Comparison of ENCODE assay signal across 10 cellular contexts in the genomic region with DNA sequence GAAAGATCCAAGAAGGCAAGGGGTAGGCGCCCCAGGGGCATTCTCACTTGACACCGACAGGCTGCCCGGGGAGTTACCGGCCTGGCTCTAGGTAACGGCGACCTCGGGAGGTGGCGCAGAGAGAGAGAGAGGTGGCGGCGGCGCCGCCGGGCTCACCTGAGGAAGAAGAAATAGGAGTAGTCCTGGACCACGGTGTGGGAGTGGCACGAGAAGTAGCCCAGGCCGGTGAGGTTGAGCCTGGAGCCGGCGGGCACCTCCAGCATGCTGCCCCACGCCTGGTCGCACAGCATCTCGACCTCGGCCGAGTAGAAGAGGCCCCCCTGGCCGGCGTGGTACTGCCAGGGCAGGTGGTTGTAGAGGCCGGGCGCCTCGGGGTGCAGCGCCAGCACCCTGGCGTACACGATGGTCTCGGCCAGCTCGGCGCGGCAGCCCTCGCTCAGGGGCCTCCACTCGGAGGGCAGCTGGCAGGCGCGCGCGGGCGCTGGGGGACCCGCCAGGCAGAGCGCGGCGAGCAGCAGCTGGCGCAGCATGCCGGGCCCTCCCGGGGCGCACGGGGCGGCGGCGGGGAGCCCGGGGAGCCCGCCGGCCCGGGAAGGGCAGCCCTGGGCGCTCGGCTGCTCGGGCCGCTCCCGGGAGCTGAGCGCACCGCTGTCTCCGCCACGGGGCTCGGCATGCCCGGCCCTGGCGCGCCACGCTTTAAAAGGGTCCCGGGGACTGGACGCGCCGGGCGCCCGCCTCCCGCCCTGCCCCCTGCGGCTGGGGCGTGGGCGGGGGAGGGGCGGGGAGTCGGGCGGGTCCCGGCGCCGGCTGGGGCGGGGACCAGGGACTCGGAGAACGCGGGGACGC. TPM values are rescaled to one million over a fixed set of nuclear protein-coding genes. Genes with fewer than 3 reads are reported as not detected.
DNase-seq lines count a peak whose midpoint lies in the region; ATAC-seq and TF ChIP-seq lines count a peak whose summit lies in the region.
"Had no signal": no experiment of that assay in that cellular context is flagged by ENCODE, and none has a peak within 500 bp of the region (broad histone marks: within the 10 kb centered on the region; RNA-seq: fewer than 3 reads in every experiment).

A gene (minus strand): TSS at position 673 of the 846 bp plus-strand sequence. CDS start 143 bp downstream, at position 530.

- H3K27ac ChIP-seq in heart right ventricle: peak within 1 kb of the TSS in 2 of 10 donors; percentile 40 to 49
- H3K27ac ChIP-seq in psoas muscle: no peak within 1 kb of the TSS
- H3K27ac ChIP-seq: neutrophil had no signal

- H3K9me3 Mint-ChIP-seq in WTC11: peaks cover 11% of the 10 kb centered on the region

- CTCF ChIA-PET in WTC11 (lab: Charles Lee): interaction anchor here (0.9 to 2.4 kb wide), 3 partner anchors 81 to 653 kb away, joined by 3 to 6 read pairs (median 3); no protein-coding TSS in a partner anchor

- ATAC-seq in WTC11 (peak; percentile 91), heart right ventricle (peak; percentile 60 to 87 (median 72)), psoas muscle (peak in 2 of 4 donors; percentile 50 to 59)

- H3K27me3 ChIP-seq in heart right ventricle: peaks cover 6 to 56% (median 36%) of the 10 kb centered on the region in 7 donors
- peaks cover 0 to 32% (median 7%) of the 10 kb centered on the region in 3 donors for H3K27me3 ChIP-seq in psoas muscle (ENCODE audit: insufficient read depth in 3 of 3, low read length in 2 of 3)

- H3K36me3 ChIP-seq in heart right ventricle (no peaks in the 10 kb centered on the region), psoas muscle (ENCODE audit: insufficient read depth in 1 of 2, low read depth in 1 of 2) (no peaks in the 10 kb centered on the region)
- H3K36me3 ChIP-seq: neutrophil had no signal

- TF ChIP-seq CTCF in WTC11 (IDR thresholded peaks at IDR 0.05) (no peak), heart right ventricle (IDR thresholded peaks at IDR 0.05) (no peak), psoas muscle (IDR thresholded peaks at IDR 0.05) (no peak)

- peak within 1 kb of the TSS; percentile 78 for H3K4me3 Mint-ChIP-seq in WTC11

- peak; percentile 2 for DNase-seq in NCI-H82 (lab: John Stamatoyannopoulos, UW)
- no peak for DNase-seq in NCI-H82 treated with DMSO at 0.1 percent for 48 hours (lab: John Stamatoyannopoulos, UW; ENCODE audit: unreplicated experiment)
- peak; percentile 61 for DNase-seq in WTC11 (ENCODE audit: low spot score)
- peak; percentile 19 to 31 for DNase-seq in heart right ventricle
- DNase-seq in psoas muscle: peak in 1 of 2 donors; percentile 51
- no peak for DNase-seq in medulla oblongata (ENCODE audit: extremely low spot score)
- no peak for DNase-seq in amniotic stem cell (lab: John Stamatoyannopoulos, UW)
- no peak for DNase-seq in GOT3 (lab: John Stamatoyannopoulos, UW)

- H3K4me3 ChIP-seq in heart right ventricle: peak within 1 kb of the TSS in 9 of 10 donors; percentile 25 to 60 (median 51)
- H3K4me3 ChIP-seq in psoas muscle: peak within 1 kb of the TSS; percentile 52

- no peaks in the 10 kb centered on the region for H3K36me3 Mint-ChIP-seq in WTC11

- 2 to 4% methylated on average over 76 to 92 of the region's 93 CpGs for WGBS in heart right ventricle, 2 donors
- 3 to 9% (median 5%) methylated on average over 35 to 93 of the region's 93 CpGs for WGBS in psoas muscle, 3 donors

- peaks cover 9% of the 10 kb centered on the region for H3K4me1 Mint-ChIP-seq in WTC11

- H3K9me3 ChIP-seq in heart right ventricle: no peaks in the 10 kb centered on the region
- no peaks in the 10 kb centered on the region for H3K9me3 ChIP-seq in psoas muscle
- H3K9me3 ChIP-seq: neutrophil had no signal

- H3K27ac Mint-ChIP-seq in WTC11: no peak within 1 kb of the TSS

- peaks cover 0 to 17% (median 5%) of the 10 kb centered on the region in 9 donors for H3K4me1 ChIP-seq in heart right ventricle
- no peaks in the 10 kb centered on the region for H3K4me1 ChIP-seq in psoas muscle

- POLR2A ChIA-PET in WTC11 (lab: Charles Lee): no interaction called here

- intact Hi-C loops in heart right ventricle (cut with DNase I): no loop called here
- intact Hi-C loops in psoas muscle (cut with DNase I): no loop called here

- peaks cover 54% of the 10 kb centered on the region for H3K27me3 Mint-ChIP-seq in WTC11 (ENCODE audit: low read depth)

TF ChIP-seq in WTC11, 78 proteins besides CTCF, POLR2A, EP300 and RAD21:
- TF ChIP-seq ZNF423 (CRISPR knock-in tag; IDR thresholded peaks at IDR 0.05) (peak; percentile 93), FOXJ3 (CRISPR knock-in tag; IDR thresholded peaks at IDR 0.05; ENCODE audit: borderline replicate concordance) (no peak)
- TF ChIP-seq, protein P1, sequence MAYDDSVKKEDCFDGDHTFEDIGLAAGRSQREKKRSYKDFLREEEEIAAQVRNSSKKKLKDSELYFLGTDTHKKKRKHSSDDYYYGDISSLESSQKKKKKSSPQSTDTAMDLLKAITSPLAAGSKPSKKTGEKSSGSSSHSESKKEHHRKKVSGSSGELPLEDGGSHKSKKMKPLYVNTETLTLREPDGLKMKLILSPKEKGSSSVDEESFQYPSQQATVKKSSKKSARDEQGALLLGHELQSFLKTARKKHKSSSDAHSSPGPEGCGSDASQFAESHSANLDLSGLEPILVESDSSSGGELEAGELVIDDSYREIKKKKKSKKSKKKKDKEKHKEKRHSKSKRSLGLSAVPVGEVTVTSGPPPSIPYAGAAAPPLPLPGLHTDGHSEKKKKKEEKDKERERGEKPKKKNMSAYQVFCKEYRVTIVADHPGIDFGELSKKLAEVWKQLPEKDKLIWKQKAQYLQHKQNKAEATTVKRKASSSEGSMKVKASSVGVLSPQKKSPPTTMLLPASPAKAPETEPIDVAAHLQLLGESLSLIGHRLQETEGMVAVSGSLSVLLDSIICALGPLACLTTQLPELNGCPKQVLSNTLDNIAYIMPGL (CRISPR knock-in tag; IDR thresholded peaks at IDR 0.05): peak; percentile 51; the same call in 1 of the 2 replicates
TF ChIP-seq in WTC11: peak in this region for 2.

RNA-seq across cellular contexts. Expression of the gene that starts here (rescaled TPM):
- total RNA-seq in WTC11 (2021): 2.1 to 3.5 TPM (median 2.7 TPM) in 3 replicates
- total RNA-seq in heart right ventricle: 10 to 100 TPM in 1 of 10 donors, 1 to 10 TPM in 9; 2.6 to 14.3 (median 7.2) TPM
- 1 to 10 TPM; 5.2 to 5.5 TPM for polyA plus RNA-seq in heart right ventricle
- total RNA-seq in psoas muscle: 10 to 100 TPM in 1 of 4 donors, 1 to 10 TPM in 3; 3.1 to 10.1 (median 5.5) TPM
- 10 to 100 TPM in 2 of 3 donors, 1 to 10 TPM in 1; 1.7 to 54.2 (median 13.6) TPM for polyA plus RNA-seq in psoas muscle
- total RNA-seq: RPMI7951 had no signal

Comparison
In these comparisons a context has a peak if more than half of its experiments do, and no peak if none do; other contexts are left out.
1. DNase-seq: peak in NCI-H82 (single experiment), WTC11 (single experiment) and heart right ventricle (2 of 2); none in NCI-H82 treated with DMSO at 0.1 percent for 48 hours (single experiment), medulla oblongata (single experiment), amniotic stem cell (single experiment) and GOT3 (single experiment).